Comparison of ENCODE assay signal across 1 cellular context in genomic region chr1:156451486-156452184, GRCh38.
A peak's percentile ranks its signal among the peaks of the same experiment; 100 is the strongest.
TF ChIP-seq lines count a peak whose summit lies in the region.

No MANE protein-coding gene starts in this region.

TF ChIP-seq in K562, 482 proteins besides CTCF, POLR2A, EP300 and RAD21 (continued from another document):
- peak; percentile 54; the same call in 1 of the 2 replicates for TF ChIP-seq ELF1 (tag; IDR thresholded peaks at IDR 0.05)
- TF ChIP-seq ELF4 (CRISPR knock-in tag; IDR thresholded peaks at IDR 0.05), result no peak
- TF ChIP-seq POLR3A (IDR thresholded peaks at IDR 0.05; ENCODE audit: borderline replicate concordance, extremely low read depth, insufficient read depth, insufficient read length), result no peak
- 0 out of 2 replicates have a peak, but pooled peaks have one; percentile 18 for TF ChIP-seq CTBP1 (IDR thresholded peaks at IDR 0.05; ENCODE audit: borderline replicate concordance)
- no peak for TF ChIP-seq LEF1 (IDR thresholded peaks at IDR 0.05)
TF ChIP-seq in K562: peak in this region for 3.
